ENCODE assay signal across 37 cellular contexts in the genomic region with DNA sequence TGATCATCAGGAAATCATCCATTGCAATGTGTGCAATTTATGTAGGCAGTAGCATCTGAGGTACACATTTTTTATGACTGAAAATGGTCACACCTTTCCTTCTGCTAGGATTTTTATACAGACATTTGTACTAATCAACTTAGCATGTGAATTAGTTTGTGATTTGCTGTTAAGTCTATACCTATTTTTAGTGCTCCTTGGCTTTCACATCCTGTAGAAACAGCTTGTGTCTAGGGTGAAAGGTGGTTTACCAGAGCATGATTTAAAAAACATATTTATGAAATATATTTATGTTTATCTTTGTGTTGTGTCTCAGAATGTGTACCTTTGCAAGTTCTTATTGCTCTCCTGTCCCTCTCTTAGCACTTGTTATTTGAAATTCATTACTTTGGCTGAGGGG.
"Had no signal": no experiment of that assay in that cellular context is flagged by ENCODE, and none has a peak within 500 bp of the region (broad histone marks: within the 10 kb centered on the region; RNA-seq: fewer than 3 reads in every experiment).

No MANE protein-coding gene starts in this region.

- H3K27me3 ChIP-seq: MG63, Peyer's patch had no signal

- FAIRE-seq: bronchial epithelial cell had no signal

- DNase-seq: activated B cell treated with CpG ODN at 0.5 μM for 24 hours; activated CD4-positive, alpha-beta memory T cell treated with anti-CD3 and anti-CD28 coated beads for 36 hours; activated CD4-positive, alpha-beta T cell treated with anti-CD3 and anti-CD28 coated beads for 4 hours; activated CD4-positive, alpha-beta T cell treated with anti-CD3 and anti-CD28 coated beads, Interleukin-2, amount 50 U/mL, for 1 hour; activated CD4-positive, CD25-positive, alpha-beta regulatory T cell treated with anti-CD3 and anti-CD28 coated beads, Interleukin-2, amount 50 U/mL, for 72 hours; activated CD8-positive, alpha-beta memory T cell treated with anti-CD3 and anti-CD28 coated beads for 24 hours; activated CD8-positive, alpha-beta memory T cell treated with anti-CD3 and anti-CD28 coated beads, Interleukin-2, amount 10 ng/mL, durations not matched to agents 7 days and 5 days; activated CD8-positive, alpha-beta memory T cell treated with anti-CD3 and anti-CD28 coated beads, Interleukin-2, amount 50 U/mL, for 48 hours; activated effector memory CD4-positive, alpha-beta T cell treated with Interleukin-2 at 50 U/mL for 16 hours; activated naive CD4-positive, alpha-beta T cell treated with anti-CD3 and anti-CD28 coated beads, Interleukin-2, amount 10 ng/mL, durations not matched to agents 7 days and 5 days; activated naive CD8-positive, alpha-beta T cell treated with anti-CD3 and anti-CD28 coated beads, Interleukin-2, amount 50 U/mL, for 24 hours; activated T-cell treated with anti-CD3 and anti-CD28 coated beads, Interleukin-2, amount 50 U/mL, for 48 hours; anterior cingulate cortex; caudate nucleus; cerebellar nuclear complex; cortex of kidney; MG63; NCI-H1092 treated with DMSO at 0.1 percent for 48 hours; NCI-H1417 treated with DMSO at 0.1 percent for 48 hours; NCI-H187 treated with DMSO at 0.1 percent for 48 hours; NCI-H2081; NCI-H226; NCI-H446 treated with DMSO at 0.1 percent for 48 hours; NCI-H524; NCI-H69; NK-92 treated with Interleukin-12 subunit alpha and Interleukin-12 subunit beta, amount 100 ng/mL, for 24 hours; PC-3; Peyer's patch; SIG-M5; SW 1271; T-helper 1 cell; T-helper 2 cell; T-helper 9 cell had no signal

- H3K4me3 Mint-ChIP-seq: activated B cell treated with CpG ODN at 0.5 μM for 24 hours; activated CD4-positive, alpha-beta memory T cell treated with anti-CD3 and anti-CD28 coated beads for 36 hours; activated CD8-positive, alpha-beta memory T cell treated with anti-CD3 and anti-CD28 coated beads, Interleukin-2, amount 10 ng/mL, durations not matched to agents 7 days and 5 days; activated naive CD4-positive, alpha-beta T cell treated with anti-CD3 and anti-CD28 coated beads, Interleukin-2, amount 10 ng/mL, durations not matched to agents 7 days and 5 days; activated naive CD8-positive, alpha-beta T cell; activated naive CD8-positive, alpha-beta T cell treated with anti-CD3 and anti-CD28 coated beads, Interleukin-2, amount 50 U/mL, for 24 hours; brain had no signal

- H3K4me1 Mint-ChIP-seq: activated B cell treated with CpG ODN at 0.5 μM for 24 hours; activated CD8-positive, alpha-beta memory T cell treated with anti-CD3 and anti-CD28 coated beads, Interleukin-2, amount 10 ng/mL, durations not matched to agents 7 days and 5 days; activated naive CD4-positive, alpha-beta T cell treated with anti-CD3 and anti-CD28 coated beads, Interleukin-2, amount 10 ng/mL, durations not matched to agents 7 days and 5 days; activated naive CD8-positive, alpha-beta T cell treated with anti-CD3 and anti-CD28 coated beads, Interleukin-2, amount 50 U/mL, for 24 hours; brain had no signal

- H3K4me1 ChIP-seq: Peyer's patch had no signal

- H3K9me3 Mint-ChIP-seq: brain had no signal

- H3K36me3 Mint-ChIP-seq: activated CD4-positive, alpha-beta memory T cell treated with anti-CD3 and anti-CD28 coated beads for 36 hours; activated CD8-positive, alpha-beta memory T cell treated with anti-CD3 and anti-CD28 coated beads, Interleukin-2, amount 10 ng/mL, durations not matched to agents 7 days and 5 days; activated naive CD4-positive, alpha-beta T cell treated with anti-CD3 and anti-CD28 coated beads, Interleukin-2, amount 10 ng/mL, durations not matched to agents 7 days and 5 days; activated naive CD8-positive, alpha-beta T cell; brain had no signal

- H3K36me3 ChIP-seq: MG63, Peyer's patch had no signal

- ATAC-seq: activated CD8-positive, alpha-beta memory T cell treated with anti-CD3 and anti-CD28 coated beads, Interleukin-2, amount 10 ng/mL, durations not matched to agents 7 days and 5 days; activated naive CD8-positive, alpha-beta T cell treated with anti-CD3 and anti-CD28 coated beads, Interleukin-2, amount 50 U/mL, for 24 hours; PC-3 had no signal

- H3K27ac Mint-ChIP-seq: activated B cell treated with CpG ODN at 0.5 μM for 24 hours; activated CD4-positive, alpha-beta memory T cell treated with anti-CD3 and anti-CD28 coated beads for 36 hours; activated CD8-positive, alpha-beta memory T cell treated with anti-CD3 and anti-CD28 coated beads, Interleukin-2, amount 10 ng/mL, durations not matched to agents 7 days and 5 days; activated naive CD4-positive, alpha-beta T cell treated with anti-CD3 and anti-CD28 coated beads, Interleukin-2, amount 10 ng/mL, durations not matched to agents 7 days and 5 days; activated naive CD8-positive, alpha-beta T cell; activated naive CD8-positive, alpha-beta T cell treated with anti-CD3 and anti-CD28 coated beads, Interleukin-2, amount 50 U/mL, for 24 hours; brain had no signal

- H3K4me3 ChIP-seq: MG63, Peyer's patch had no signal

- H3K27me3 Mint-ChIP-seq: activated B cell treated with CpG ODN at 0.5 μM for 24 hours; activated CD4-positive, alpha-beta memory T cell treated with anti-CD3 and anti-CD28 coated beads for 36 hours; activated CD8-positive, alpha-beta memory T cell treated with anti-CD3 and anti-CD28 coated beads, Interleukin-2, amount 10 ng/mL, durations not matched to agents 7 days and 5 days; activated naive CD4-positive, alpha-beta T cell treated with anti-CD3 and anti-CD28 coated beads, Interleukin-2, amount 10 ng/mL, durations not matched to agents 7 days and 5 days; activated naive CD8-positive, alpha-beta T cell; activated naive CD8-positive, alpha-beta T cell treated with anti-CD3 and anti-CD28 coated beads, Interleukin-2, amount 50 U/mL, for 24 hours; brain had no signal

- H3K9me3 ChIP-seq: MG63, Peyer's patch had no signal

- H3K27ac ChIP-seq: Peyer's patch, VCaP had no signal
